Comparison of ENCODE assay signal across 8 cellular contexts in the genomic region with DNA sequence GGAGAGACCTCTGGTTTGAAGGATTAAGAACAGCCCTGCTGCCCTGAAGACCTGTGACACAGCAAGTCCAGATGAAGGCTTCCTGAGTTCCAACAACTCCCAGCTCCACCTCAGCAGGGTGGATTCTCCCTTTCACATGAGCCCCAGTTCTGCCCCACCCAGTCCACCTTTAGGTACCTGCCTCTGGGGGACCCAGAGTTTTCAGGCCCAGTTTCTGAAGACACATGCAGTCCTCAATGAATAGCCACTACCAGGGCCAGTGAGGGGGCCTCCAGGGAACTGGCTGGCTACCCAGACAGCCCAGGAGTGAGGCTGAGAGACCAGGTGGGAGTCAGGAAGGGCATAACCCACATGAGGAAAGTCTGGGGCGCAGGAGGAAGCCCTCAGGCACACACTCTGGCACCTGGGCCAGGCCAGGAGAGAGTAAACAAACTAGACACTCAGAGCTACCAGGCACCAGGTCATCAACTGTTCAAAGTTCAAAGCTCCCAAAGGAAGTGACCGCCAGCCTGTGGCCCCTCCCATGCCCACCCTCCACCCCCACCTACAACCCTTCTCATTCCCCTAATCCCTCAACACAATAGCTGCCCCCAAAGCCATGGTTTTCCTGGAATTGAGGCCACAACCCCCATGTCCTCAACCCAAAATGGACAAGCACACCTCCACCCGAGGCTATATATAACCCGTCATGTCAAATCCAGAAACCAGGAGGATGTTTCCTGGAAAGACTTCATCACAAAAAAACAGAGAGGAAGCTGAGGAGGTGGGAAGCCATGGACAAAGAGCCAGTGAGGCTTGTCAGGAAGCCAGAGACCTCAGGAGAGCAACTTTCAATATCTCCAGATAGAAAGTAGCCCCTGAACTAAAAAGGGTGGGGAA. TPM values are rescaled to one million over a fixed set of nuclear protein-coding genes. Genes with fewer than 3 reads are reported as not detected.
DNase-seq lines count a peak whose midpoint lies in the region; ATAC-seq and TF ChIP-seq lines count a peak whose summit lies in the region.

No MANE protein-coding gene starts in this region.

- WGBS in esophagus, 2 donors = 35 to 48% methylated on average over 4 of the region's 4 CpGs
- no CpG with 5 or more reads among the region's 4 CpGs for WGBS in neuronal stem cell (ENCODE audit: extremely low coverage in 2 of 2, insufficient read length in 2 of 2, insufficient replicate concordance in 1 of 2), 2 donors

- no peak overlapping the region for H2BK5ac ChIP-seq in neuronal stem cell (ENCODE audit: low read length)

- peak overlapping the region; percentile 0 for H2AK5ac ChIP-seq in neuronal stem cell (ENCODE audit: low read depth, low read length)

- no peak for DNase-seq in CD8-positive, alpha-beta memory T cell
- DNase-seq in OCI-LY7 (ENCODE audit: low spot score) = no peak
- DNase-seq in neuronal stem cell (ENCODE audit: low spot score) = no peak
- no peak for DNase-seq in superior temporal gyrus (ENCODE audit: extremely low spot score)
- DNase-seq in putamen (ENCODE audit: low spot score) = no peak

- H3K4me1 Mint-ChIP-seq in CD8-positive, alpha-beta memory T cell = peaks cover 23 to 38% (median 26%) of the 10 kb centered on the region in 3 donors

- no peaks in the 10 kb centered on the region for H3K9me3 Mint-ChIP-seq in CD8-positive, alpha-beta memory T cell

- peak overlapping the region; percentile 73 for H3K4me2 ChIP-seq in OCI-LY7 (ENCODE audit: low read length)
- peak overlapping the region; percentile 79 for H3K4me2 ChIP-seq in neuronal stem cell (ENCODE audit: insufficient read depth, low read length, poor library complexity, severe bottlenecking)

- H3K9me3 ChIP-seq in CD8-positive, alpha-beta memory T cell (ENCODE audit: low read length) = no peaks in the 10 kb centered on the region
- no peaks in the 10 kb centered on the region for H3K9me3 ChIP-seq in OCI-LY7 (ENCODE audit: low read length)
- no peaks in the 10 kb centered on the region for H3K9me3 ChIP-seq in esophagus (ENCODE audit: control insufficient read depth in 2 of 2, insufficient read depth in 1 of 2, low read depth in 1 of 2, low read length in 1 of 2)
- H3K9me3 ChIP-seq in neuronal stem cell (replicated peaks in 1 of 2; ENCODE audit: control insufficient read depth in 2 of 2, insufficient read depth in 1 of 2, low read depth in 1 of 2, low read length in 2 of 2) = peaks cover 0 to 4% of the 10 kb centered on the region in 2 donors

- H3K23ac ChIP-seq in neuronal stem cell (ENCODE audit: low read depth, low read length, poor library complexity) = no peak overlapping the region

- H2AFZ ChIP-seq in OCI-LY7 (ENCODE audit: low read length) (no peak overlapping the region), neuronal stem cell (ENCODE audit: low read length) (no peak overlapping the region)

- H3K27ac ChIP-seq in CD8-positive, alpha-beta memory T cell (ENCODE audit: low read depth, low read length) = peak overlapping the region; percentile 57
- H3K27ac ChIP-seq in OCI-LY7 (ENCODE audit: low read depth, low read length, poor library complexity, severe bottlenecking) (peak overlapping the region; percentile 73), esophagus (ENCODE audit: low read depth in 2 of 2, low read length in 1 of 2) (peak overlapping the region; percentile 98 to 99), neuronal stem cell (replicated peaks; ENCODE audit: low read length) (no peak overlapping the region)

- H3K4me3 ChIP-seq in CD8-positive, alpha-beta memory T cell (ENCODE audit: low read length) = no peak overlapping the region
- H3K4me3 ChIP-seq in OCI-LY7 (ENCODE audit: low read depth, low read length, poor library complexity, severe bottlenecking) = no peak overlapping the region
- no peak overlapping the region for H3K4me3 ChIP-seq in esophagus (ENCODE audit: low read depth in 1 of 2, low read length in 2 of 2)
- peak overlapping the region in 1 of 2 donors; percentile 60 for H3K4me3 ChIP-seq in neuronal stem cell (ENCODE audit: low read length in 2 of 2)

- H3K79me1 ChIP-seq in neuronal stem cell (ENCODE audit: low read depth, low read length) = peaks cover 6% of the 10 kb centered on the region

- no peaks in the 10 kb centered on the region for H3K27me3 ChIP-seq in CD8-positive, alpha-beta memory T cell (ENCODE audit: insufficient read depth, low read length, poor library complexity, severe bottlenecking)
- H3K27me3 ChIP-seq in esophagus (ENCODE audit: control insufficient read depth in 1 of 2, insufficient read depth in 2 of 2, low read length in 2 of 2) = no peaks in the 10 kb centered on the region
- peaks cover 0 to 11% (median 10%) of the 10 kb centered on the region in 3 experiments for H3K27me3 ChIP-seq in neuronal stem cell (ENCODE audit: control insufficient read depth in 3 of 3, insufficient read depth in 3 of 3, low read depth in 1 of 3, low read length in 3 of 3)

- CTCF ChIA-PET in CD8-positive, alpha-beta memory T cell (lab: Charles Lee) = interaction anchor here (1.4 to 9.7 kb wide), 6 partner anchors 8 to 61 kb away, joined by 4 to 211 read pairs (median 10); no protein-coding TSS in a partner anchor
- CTCF ChIA-PET in OCI-LY7 (lab: Charles Lee; ENCODE audit: unreplicated experiment) = interaction anchor here (1.5 to 1.7 kb wide), 2 partner anchors 29 to 33 kb away, joined by 4 to 6 read pairs; no protein-coding TSS in a partner anchor

- TF ChIP-seq CTCF in OCI-LY7 (conservative IDR thresholded peaks at IDR 0.05; ENCODE audit: low read length) = no peak

- no peak overlapping the region for H2BK120ac ChIP-seq in neuronal stem cell (ENCODE audit: low read depth, low read length)

- H3K27me3 Mint-ChIP-seq in CD8-positive, alpha-beta memory T cell = peaks cover 0 to 4% of the 10 kb centered on the region in 2 donors

- no peak overlapping the region for H4K91ac ChIP-seq in neuronal stem cell (ENCODE audit: low read depth, low read length, poor library complexity)

- no peak for ATAC-seq in HG02763 (IDR thresholded peaks at IDR 0.05; ENCODE audit: unreplicated experiment)
- no peak for ATAC-seq in HG03442 (IDR thresholded peaks at IDR 0.05; ENCODE audit: unreplicated experiment)

- H3K4me1 ChIP-seq in CD8-positive, alpha-beta memory T cell (ENCODE audit: insufficient read depth, low read length) = peaks cover 17% of the 10 kb centered on the region
- H3K4me1 ChIP-seq in OCI-LY7 (ENCODE audit: insufficient read depth, low read length, poor library complexity, severe bottlenecking) = peaks cover 45% of the 10 kb centered on the region
- peaks cover 4 to 20% of the 10 kb centered on the region in 2 donors for H3K4me1 ChIP-seq in esophagus (ENCODE audit: control insufficient read depth in 2 of 2, insufficient read depth in 2 of 2, low read length in 1 of 2)
- peaks cover 24 to 37% of the 10 kb centered on the region in 2 donors for H3K4me1 ChIP-seq in neuronal stem cell (ENCODE audit: control insufficient read depth in 2 of 2, insufficient read depth in 1 of 2, low read depth in 1 of 2, low read length in 2 of 2)

- peak overlapping the region; percentile 59 to 93 (median 73) for H3K4me3 Mint-ChIP-seq in CD8-positive, alpha-beta memory T cell

- peak overlapping the region; percentile 7 for H3K18ac ChIP-seq in neuronal stem cell (ENCODE audit: low read length)

- BruUV-seq in OCI-LY7 (replicated peaks; lab: Mats Ljungman, UMichigan) = no TSS peak

- H3K9ac ChIP-seq in neuronal stem cell (ENCODE audit: low read depth, low read length, poor library complexity) = no peak overlapping the region

- no peaks in the 10 kb centered on the region for H3K9me2 ChIP-seq in OCI-LY7 (ENCODE audit: insufficient read depth, low read length)

- H2BK12ac ChIP-seq in neuronal stem cell (ENCODE audit: low read length) = no peak overlapping the region

- no peaks in the 10 kb centered on the region for H3K36me3 ChIP-seq in CD8-positive, alpha-beta memory T cell (ENCODE audit: insufficient read depth, low read length)
- H3K36me3 ChIP-seq in OCI-LY7 (ENCODE audit: insufficient read depth, low read length) = no peaks in the 10 kb centered on the region
- H3K36me3 ChIP-seq in esophagus (ENCODE audit: control insufficient read depth in 2 of 2, insufficient read depth in 2 of 2, low read length in 1 of 2) = no peaks in the 10 kb centered on the region
- no peaks in the 10 kb centered on the region for H3K36me3 ChIP-seq in neuronal stem cell (replicated peaks in 1 of 2; ENCODE audit: control insufficient read depth in 2 of 2, insufficient read depth in 2 of 2, low read length in 2 of 2)

- H3K14ac ChIP-seq in neuronal stem cell (ENCODE audit: low read length) = no peak overlapping the region

- no peak overlapping the region for H2BK15ac ChIP-seq in neuronal stem cell (ENCODE audit: low read length)

- intact Hi-C loops in OCI-LY7 (cut with micrococcal nuclease; ENCODE audit: unreplicated experiment) = no loop called here

- POLR2A ChIA-PET in CD8-positive, alpha-beta memory T cell (lab: Charles Lee) = interaction anchor here (1.7 to 2.7 kb wide), 2 partner anchors 28 to 37 kb away, joined by 13 to 14 read pairs; no protein-coding TSS in a partner anchor
- POLR2A ChIA-PET in OCI-LY7 (lab: Charles Lee) = interaction anchor here (0.6 to 2.5 kb wide), 3 partner anchors 12 to 38 kb away, joined by 5 to 10 read pairs (median 6); no protein-coding TSS in a partner anchor

- no peak overlapping the region for H3K4ac ChIP-seq in neuronal stem cell (ENCODE audit: low read length)

- H4K8ac ChIP-seq in neuronal stem cell (ENCODE audit: low read depth, low read length) = no peak overlapping the region

- no peaks in the 10 kb centered on the region; the same call in 1 of the 2 replicates for H3K79me2 ChIP-seq in OCI-LY7 (ENCODE audit: insufficient read depth, low read depth, low read length)

- H3K36me3 Mint-ChIP-seq in CD8-positive, alpha-beta memory T cell = peaks cover 0 to 2% (median 0%) of the 10 kb centered on the region in 3 donors

- H3K27ac Mint-ChIP-seq in CD8-positive, alpha-beta memory T cell = peak overlapping the region; percentile 50 to 95 (median 90)

- H4K20me1 ChIP-seq in OCI-LY7 (ENCODE audit: insufficient read depth, low read length) = no peaks in the 10 kb centered on the region

RNA-seq across cellular contexts. Expression of a gene that starts 2.1 kb away (rescaled TPM):
- total RNA-seq in CD8-positive, alpha-beta memory T cell = 10 to 100 TPM; 34.0 to 39.7 TPM
- 39.7 TPM for polyA plus RNA-seq in CD8-positive, alpha-beta memory T cell
- 124 and 131 TPM in 2 replicates for total RNA-seq in OCI-LY7 (2014; rRNA removed; shearing (Covaris generic))
- total RNA-seq in OCI-LY7 (2022) = 128 and 143 TPM in 2 replicates
- 10 to 100 TPM; 39.1 to 86.4 TPM for polyA plus RNA-seq in esophagus
- polyA plus RNA-seq in neuronal stem cell (2013, experiment 1 of 2) = 12.3 TPM
- 12.3 TPM for polyA plus RNA-seq in neuronal stem cell (2013, experiment 2 of 2)
